Comparison of ENCODE assay signal across 8 cellular contexts in genomic region chr3:171458056-171458856, GRCh38. TPM values are rescaled to one million over a fixed set of nuclear protein-coding genes. Genes with fewer than 3 reads are reported as not detected.
A peak's percentile ranks its signal among the peaks of the same experiment; 100 is the strongest.
DNase-seq lines count a peak whose midpoint lies in the region; ATAC-seq, FAIRE-seq and TF ChIP-seq lines count a peak whose summit lies in the region.

No MANE protein-coding gene starts in this region.

- H3K4me2 ChIP-seq in OCI-LY3 (ENCODE audit: low read length), result peak overlapping the region; percentile 91

- no peak for ATAC-seq in GM21619 (IDR thresholded peaks at IDR 0.05; ENCODE audit: unreplicated experiment)
- no peak for ATAC-seq in HG02840 (IDR thresholded peaks at IDR 0.05; ENCODE audit: low FRiP score, unreplicated experiment)
- no peak for ATAC-seq in HG02610 (IDR thresholded peaks at IDR 0.05; ENCODE audit: unreplicated experiment)

- no peaks in the 10 kb centered on the region for H3K27me3 ChIP-seq in OCI-LY3 (ENCODE audit: low read depth, low read length)

- H2AFZ ChIP-seq in OCI-LY3 (ENCODE audit: low read depth, low read length), result no peak overlapping the region

- FAIRE-seq in kidney (lab: Jason Lieb, UNC), result no peak

- H3K27ac ChIP-seq in OCI-LY3 (ENCODE audit: low read length), result no peak overlapping the region
- peak overlapping the region in 1 of 2 donors; percentile 14 for H3K27ac ChIP-seq in kidney (ENCODE audit: low read depth in 2 of 2, low read length in 2 of 2)

- H3K9me3 ChIP-seq in OCI-LY3 (ENCODE audit: insufficient read depth, low read length) (no peaks in the 10 kb centered on the region), kidney (ENCODE audit: control insufficient read depth in 1 of 2, low read length in 2 of 2) (no peaks in the 10 kb centered on the region)

- H3K4me3 ChIP-seq in AG10803 (ENCODE audit: low read length) (peak overlapping the region; percentile 83), OCI-LY3 (ENCODE audit: low read length) (peak overlapping the region; percentile 90), kidney (ENCODE audit: low read length in 2 of 2) (peak overlapping the region; percentile 78 to 90)

- H3K36me3 ChIP-seq in OCI-LY3 (replicated peaks; ENCODE audit: low read depth, low read length), result no peaks in the 10 kb centered on the region
- H3K36me3 ChIP-seq in kidney (ENCODE audit: control insufficient read depth in 1 of 2, insufficient read depth in 2 of 2, low read length in 2 of 2), result no peaks in the 10 kb centered on the region

- H3K79me2 ChIP-seq in OCI-LY3 (ENCODE audit: low read length), result peaks cover 81% of the 10 kb centered on the region

- peaks cover 55% of the 10 kb centered on the region for H4K20me1 ChIP-seq in OCI-LY3 (ENCODE audit: insufficient read depth, low read length)

- H3K9ac ChIP-seq in OCI-LY3 (ENCODE audit: low read length) (peak overlapping the region; percentile 88), kidney (ENCODE audit: low read length in 2 of 2) (peak overlapping the region in 1 of 2 donors; percentile 73)

- intact Hi-C loops in kidney (cut with DNase I), result no loop called here

- H3K4me1 ChIP-seq in OCI-LY3 (ENCODE audit: low read length) (peaks cover 25% of the 10 kb centered on the region), kidney (ENCODE audit: control insufficient read depth in 1 of 2, insufficient read depth in 1 of 2, low read depth in 1 of 2, low read length in 2 of 2) (peaks cover 14 to 20% of the 10 kb centered on the region in 2 donors)

- TF ChIP-seq CTCF in AG10803 (conservative IDR thresholded peaks at IDR 0.05; ENCODE audit: low read length), result no peak
- TF ChIP-seq CTCF in OCI-LY3 (IDR thresholded peaks at IDR 0.05; ENCODE audit: low read depth, low read length), result no peak
- TF ChIP-seq CTCF in kidney (IDR thresholded peaks at IDR 0.05; ENCODE audit: borderline replicate concordance, extremely low read depth, insufficient read depth), result no peak

- no peak for DNase-seq in AG10803 (ENCODE audit: low read depth)
- DNase-seq in amniotic epithelial cell (ENCODE audit: low read depth), result peak; percentile 17
- DNase-seq in kidney, result peak; percentile 72
- peak; percentile 24 for DNase-seq in stimulated activated CD8-positive, alpha-beta memory T cell treated with anti-CD3 and anti-CD28 coated beads, Interleukin-12 subunit alpha, Interleukin-12 subunit beta, amount 100 ng/mL, for 4 hours (ENCODE audit: low read depth)

RNA-seq across cellular contexts. Expression of gene TNIK, which starts 1.9 kb away (rescaled TPM):
- 48.9 TPM for total RNA-seq in kidney
- polyA plus RNA-seq in kidney (ENCODE audit: insufficient read depth, low read depth, low replicate concordance), result 3.6 TPM
